ENCODE assay signal across 11 cellular contexts in genomic region chr7:139648617-139648932, GRCh38.
A peak's percentile ranks its signal among the peaks of the same experiment; 100 is the strongest.
DNase-seq lines count a peak whose midpoint lies in the region; ATAC-seq and TF ChIP-seq lines count a peak whose summit lies in the region.
"Had no signal": no experiment of that assay in that cellular context is flagged by ENCODE, and none has a peak within 500 bp of the region (broad histone marks: within the 10 kb centered on the region; RNA-seq: fewer than 3 reads in every experiment).

No MANE protein-coding gene starts in this region.

- H3K9me3 Mint-ChIP-seq in activated CD8-positive, alpha-beta T cell treated with anti-CD3 and anti-CD28 coated beads for 36 hours: no peaks in the 10 kb centered on the region
- H3K9me3 Mint-ChIP-seq in HFFc6: no peaks in the 10 kb centered on the region

- no peak for TF ChIP-seq CTCF in activated CD8-positive, alpha-beta T cell treated with anti-CD3 and anti-CD28 coated beads for 36 hours (IDR thresholded peaks at IDR 0.05)
- TF ChIP-seq CTCF in HFFc6 (IDR thresholded peaks at IDR 0.05): no peak
- TF ChIP-seq CTCF in foreskin keratinocyte (conservative IDR thresholded peaks at IDR 0.05): no peak

- POLR2A ChIA-PET in activated CD8-positive, alpha-beta T cell treated with anti-CD3 and anti-CD28 coated beads for 36 hours (lab: Charles Lee): interaction anchor here (1.4 kb wide), 1 partner anchor 33 kb away, joined by 4 read pairs; no protein-coding TSS in a partner anchor

- H3K56ac ChIP-seq in mesendoderm (ENCODE audit: low read length): no peak overlapping the region

- no peaks in the 10 kb centered on the region for H3K79me2 ChIP-seq in mesendoderm (ENCODE audit: control insufficient read depth, insufficient read depth, low read length)

- H3K9ac ChIP-seq in BLaER1 (peak overlapping the region; percentile 69; the same call in 1 of the 2 replicates), mesendoderm (ENCODE audit: low read length) (no peak overlapping the region)

- H3K36me3 ChIP-seq in BLaER1 (peaks cover 40% of the 10 kb centered on the region), mesendoderm (ENCODE audit: control insufficient read depth, insufficient read depth, low read length) (no peaks in the 10 kb centered on the region)

- H2BK120ac ChIP-seq in mesendoderm (ENCODE audit: low read depth, low read length): no peak overlapping the region

- H3K4me1 ChIP-seq in BLaER1 (peaks cover 65% of the 10 kb centered on the region), mesendoderm (ENCODE audit: control insufficient read depth, low read depth, low read length) (peaks cover 12% of the 10 kb centered on the region), foreskin keratinocyte (peaks cover 8% of the 10 kb centered on the region)

- no peaks in the 10 kb centered on the region for H3K79me1 ChIP-seq in mesendoderm (ENCODE audit: low read length)

- peak overlapping the region; percentile 11 for H3K4me3 Mint-ChIP-seq in activated CD8-positive, alpha-beta T cell treated with anti-CD3 and anti-CD28 coated beads for 36 hours
- no peak overlapping the region for H3K4me3 Mint-ChIP-seq in HFFc6

- peaks cover 49% of the 10 kb centered on the region for H4K20me1 ChIP-seq in BLaER1

- H4K8ac ChIP-seq in mesendoderm (ENCODE audit: low read depth, low read length): no peak overlapping the region

- H3K4ac ChIP-seq in mesendoderm (ENCODE audit: low read depth, low read length): no peak overlapping the region

- H3K27me3 ChIP-seq in BLaER1 (no peaks in the 10 kb centered on the region), mesendoderm (ENCODE audit: insufficient read depth, low read length, poor library complexity) (no peaks in the 10 kb centered on the region), foreskin keratinocyte (no peaks in the 10 kb centered on the region)

- H2AK5ac ChIP-seq in mesendoderm (ENCODE audit: low read length): no peak overlapping the region

- H3K23ac ChIP-seq in mesendoderm (ENCODE audit: low read length): no peak overlapping the region

- H3K18ac ChIP-seq in mesendoderm (ENCODE audit: low read length): no peak overlapping the region

- peaks cover 53% of the 10 kb centered on the region for H3K4me1 Mint-ChIP-seq in activated CD8-positive, alpha-beta T cell treated with anti-CD3 and anti-CD28 coated beads for 36 hours (ENCODE audit: low read depth)
- peaks cover 23% of the 10 kb centered on the region for H3K4me1 Mint-ChIP-seq in HFFc6 (ENCODE audit: low read depth)

- peak overlapping the region; percentile 31 for H3K27ac Mint-ChIP-seq in activated CD8-positive, alpha-beta T cell treated with anti-CD3 and anti-CD28 coated beads for 36 hours
- no peak overlapping the region for H3K27ac Mint-ChIP-seq in HFFc6

- H3K4me3 ChIP-seq in BLaER1 (peak overlapping the region; percentile 31; the same call in 1 of the 2 replicates), mesendoderm (ENCODE audit: low read length) (no peak overlapping the region)

- peak; percentile 2 for ATAC-seq in GM21576 (IDR thresholded peaks at IDR 0.05; ENCODE audit: unreplicated experiment)
- no peak for ATAC-seq in activated CD8-positive, alpha-beta T cell treated with anti-CD3 and anti-CD28 coated beads for 36 hours
- no peak for ATAC-seq in foreskin keratinocyte

- H3K4me2 ChIP-seq in BLaER1: peak overlapping the region; percentile 86
- no peak overlapping the region for H3K4me2 ChIP-seq in mesendoderm (ENCODE audit: low read length)

- H3K9me3 ChIP-seq in BLaER1: no peaks in the 10 kb centered on the region

- H3K36me3 Mint-ChIP-seq in activated CD8-positive, alpha-beta T cell treated with anti-CD3 and anti-CD28 coated beads for 36 hours (ENCODE audit: low read depth): no peaks in the 10 kb centered on the region
- H3K36me3 Mint-ChIP-seq in HFFc6 (ENCODE audit: low read depth): no peaks in the 10 kb centered on the region

- WGBS in mesendoderm (ENCODE audit: extremely low coverage, insufficient coverage, low lambda C conversion rate): no CpG with 5 or more reads among the region's 12 CpGs

- H2BK5ac ChIP-seq in mesendoderm (ENCODE audit: low read length): no peak overlapping the region

- DNase-seq in activated CD8-positive, alpha-beta T cell treated with anti-CD3 and anti-CD28 coated beads for 36 hours: no peak
- DNase-seq in mesendoderm (peak; percentile 22), HFFc6 (no peak), NCI-H1092 (lab: John Stamatoyannopoulos, UW) (no peak), hepatic stellate cell (ENCODE audit: low spot score) (no peak), foreskin keratinocyte (no peak)
- DNase-seq: activated CD8-positive, alpha-beta memory T cell treated with anti-CD3 and anti-CD28 coated beads, Interleukin-2, amount 50 U/mL, for 48 hours; DND-41; erythroblast had no signal

- H2BK15ac ChIP-seq in mesendoderm (replicated peaks; ENCODE audit: low read depth): no peak overlapping the region

- no peak overlapping the region for H4K5ac ChIP-seq in mesendoderm (ENCODE audit: low read length)

- intact Hi-C loops in activated CD8-positive, alpha-beta T cell treated with anti-CD3 and anti-CD28 coated beads for 36 hours (cut with micrococcal nuclease): loop anchor here (5.0 kb wide), 1 partner anchor 129 kb away; the partner anchor contains the start of gene HIPK2

- H3K27ac ChIP-seq in BLaER1 (peak overlapping the region; percentile 49; the same call in 1 of the 2 replicates), mesendoderm (ENCODE audit: low read depth, low read length) (no peak overlapping the region), foreskin keratinocyte (no peak overlapping the region)

- H3K27me3 Mint-ChIP-seq in activated CD8-positive, alpha-beta T cell treated with anti-CD3 and anti-CD28 coated beads for 36 hours: no peaks in the 10 kb centered on the region
- peaks cover 3% of the 10 kb centered on the region for H3K27me3 Mint-ChIP-seq in HFFc6 (ENCODE audit: insufficient read depth)

- CTCF ChIA-PET in activated CD8-positive, alpha-beta T cell treated with anti-CD3 and anti-CD28 coated beads for 36 hours (lab: Charles Lee): interaction anchor here (2.5 to 4.6 kb wide), 8 partner anchors 12 to 356 kb away, joined by 8 to 66 read pairs (median 47); partner anchors contain the start of gene HIPK2
